ENCODE assay signal across 1 cellular context in the genomic region with DNA sequence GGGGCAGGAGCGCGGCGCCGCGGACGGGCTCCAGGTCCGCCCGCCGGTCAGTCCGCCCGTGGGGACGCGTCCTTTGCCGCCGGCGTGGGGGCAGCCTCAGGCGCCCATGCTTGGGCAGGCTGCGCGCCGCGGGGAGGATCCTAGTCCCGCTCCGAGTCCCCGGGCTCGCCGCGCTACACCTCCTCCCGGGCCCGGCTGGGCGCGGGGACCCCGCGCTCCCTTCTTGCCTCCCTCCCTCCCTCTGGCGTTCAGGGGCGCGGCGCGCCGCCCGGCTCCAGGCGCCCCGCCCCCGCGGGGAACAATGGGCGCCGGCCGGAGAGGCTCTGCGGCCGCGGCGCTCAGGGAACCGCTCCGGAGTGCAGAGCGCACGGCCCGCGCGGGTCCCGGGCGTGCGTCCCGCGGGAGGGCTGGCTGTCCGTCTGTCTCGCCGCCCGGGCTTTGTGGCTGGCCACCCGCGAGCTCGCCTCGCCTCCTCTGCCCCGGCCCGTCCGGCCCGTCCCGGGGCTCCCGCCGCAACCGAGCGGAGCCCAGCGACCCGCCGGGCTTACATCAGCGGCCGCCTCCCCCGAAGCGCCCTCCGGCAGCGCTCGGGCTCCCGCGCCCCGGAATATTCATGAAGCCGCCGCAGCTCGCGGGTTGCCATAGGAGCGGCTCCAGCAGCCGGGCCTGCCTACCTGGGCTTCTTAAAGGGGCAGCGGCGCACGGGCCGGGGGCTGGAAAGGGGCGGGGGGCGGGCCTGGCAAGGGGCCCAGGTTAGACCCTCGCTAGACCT.
TF ChIP-seq lines count a peak whose summit lies in the region.

HCN4 (minus strand) TSS at position 658 of the 772 bp plus-strand sequence. CDS start 688 bp downstream, outside the sequence.

TF ChIP-seq in GM23338, 12 proteins besides CTCF, POLR2A, EP300 and RAD21:
- TF ChIP-seq EZH2phosphoT487 (IDR thresholded peaks at IDR 0.05; ENCODE audit: unreplicated experiment) (no peak), NANOG (IDR thresholded peaks at IDR 0.05; ENCODE audit: borderline replicate concordance) (no peak), JUNB (IDR thresholded peaks at IDR 0.05; ENCODE audit: unreplicated experiment) (no peak), POLR2AphosphoS5 (IDR thresholded peaks at IDR 0.05; ENCODE audit: low read depth) (peak; percentile 57), ZNF462 (CRISPR knock-in tag; IDR thresholded peaks at IDR 0.05) (no peak), EZH2 (IDR thresholded peaks at IDR 0.05; ENCODE audit: low read depth, unreplicated experiment) (no peak)
- TF ChIP-seq, protein P1, sequence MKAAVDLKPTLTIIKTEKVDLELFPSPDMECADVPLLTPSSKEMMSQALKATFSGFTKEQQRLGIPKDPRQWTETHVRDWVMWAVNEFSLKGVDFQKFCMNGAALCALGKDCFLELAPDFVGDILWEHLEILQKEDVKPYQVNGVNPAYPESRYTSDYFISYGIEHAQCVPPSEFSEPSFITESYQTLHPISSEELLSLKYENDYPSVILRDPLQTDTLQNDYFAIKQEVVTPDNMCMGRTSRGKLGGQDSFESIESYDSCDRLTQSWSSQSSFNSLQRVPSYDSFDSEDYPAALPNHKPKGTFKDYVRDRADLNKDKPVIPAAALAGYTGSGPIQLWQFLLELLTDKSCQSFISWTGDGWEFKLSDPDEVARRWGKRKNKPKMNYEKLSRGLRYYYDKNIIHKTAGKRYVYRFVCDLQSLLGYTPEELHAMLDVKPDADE (IDR thresholded peaks at IDR 0.05) = no peak
- TF ChIP-seq, protein P2, sequence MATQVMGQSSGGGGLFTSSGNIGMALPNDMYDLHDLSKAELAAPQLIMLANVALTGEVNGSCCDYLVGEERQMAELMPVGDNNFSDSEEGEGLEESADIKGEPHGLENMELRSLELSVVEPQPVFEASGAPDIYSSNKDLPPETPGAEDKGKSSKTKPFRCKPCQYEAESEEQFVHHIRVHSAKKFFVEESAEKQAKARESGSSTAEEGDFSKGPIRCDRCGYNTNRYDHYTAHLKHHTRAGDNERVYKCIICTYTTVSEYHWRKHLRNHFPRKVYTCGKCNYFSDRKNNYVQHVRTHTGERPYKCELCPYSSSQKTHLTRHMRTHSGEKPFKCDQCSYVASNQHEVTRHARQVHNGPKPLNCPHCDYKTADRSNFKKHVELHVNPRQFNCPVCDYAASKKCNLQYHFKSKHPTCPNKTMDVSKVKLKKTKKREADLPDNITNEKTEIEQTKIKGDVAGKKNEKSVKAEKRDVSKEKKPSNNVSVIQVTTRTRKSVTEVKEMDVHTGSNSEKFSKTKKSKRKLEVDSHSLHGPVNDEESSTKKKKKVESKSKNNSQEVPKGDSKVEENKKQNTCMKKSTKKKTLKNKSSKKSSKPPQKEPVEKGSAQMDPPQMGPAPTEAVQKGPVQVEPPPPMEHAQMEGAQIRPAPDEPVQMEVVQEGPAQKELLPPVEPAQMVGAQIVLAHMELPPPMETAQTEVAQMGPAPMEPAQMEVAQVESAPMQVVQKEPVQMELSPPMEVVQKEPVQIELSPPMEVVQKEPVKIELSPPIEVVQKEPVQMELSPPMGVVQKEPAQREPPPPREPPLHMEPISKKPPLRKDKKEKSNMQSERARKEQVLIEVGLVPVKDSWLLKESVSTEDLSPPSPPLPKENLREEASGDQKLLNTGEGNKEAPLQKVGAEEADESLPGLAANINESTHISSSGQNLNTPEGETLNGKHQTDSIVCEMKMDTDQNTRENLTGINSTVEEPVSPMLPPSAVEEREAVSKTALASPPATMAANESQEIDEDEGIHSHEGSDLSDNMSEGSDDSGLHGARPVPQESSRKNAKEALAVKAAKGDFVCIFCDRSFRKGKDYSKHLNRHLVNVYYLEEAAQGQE (IDR thresholded peaks at IDR 0.05; ENCODE audit: unreplicated experiment) = no peak
